8 cellular contexts compared by ENCODE assay signal in the genomic region with DNA sequence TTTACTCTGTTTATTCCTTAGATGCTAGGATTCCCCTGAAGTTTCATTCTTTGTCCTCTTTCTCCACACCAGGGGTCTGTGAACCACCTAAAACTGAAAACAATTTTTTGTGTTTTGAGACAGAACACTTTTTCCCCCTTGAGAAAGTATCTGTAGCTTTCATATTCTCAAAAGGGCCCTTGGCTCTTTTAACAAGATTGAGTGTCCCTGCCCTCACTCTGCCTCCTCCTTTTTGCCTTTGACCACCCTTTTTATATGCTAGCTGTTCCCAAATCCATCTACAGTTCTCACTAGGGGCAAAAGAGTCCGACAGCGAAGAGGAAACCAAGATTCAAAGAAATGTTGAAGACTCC. TPM values are rescaled to one million over a fixed set of nuclear protein-coding genes. Genes with fewer than 3 reads are reported as not detected.
DNase-seq lines count a peak whose midpoint lies in the region; ATAC-seq and TF ChIP-seq lines count a peak whose summit lies in the region.

No MANE protein-coding gene starts in this region.

- peak overlapping the region; percentile 75 for H3K9ac ChIP-seq in skeletal muscle satellite cell (ENCODE audit: low read depth, low read length)

- ATAC-seq in GM21367 (IDR thresholded peaks at IDR 0.05; ENCODE audit: unreplicated experiment) (no peak), GM21515 (IDR thresholded peaks at IDR 0.05; ENCODE audit: unreplicated experiment) (no peak)

- no peak for TF ChIP-seq CTCF in WERI-Rb-1 (IDR thresholded peaks at IDR 0.05; ENCODE audit: low read depth, low read length)
- no peak for TF ChIP-seq CTCF in foreskin fibroblast (IDR thresholded peaks at IDR 0.05; ENCODE audit: low read depth, low read length)

- peak overlapping the region; percentile 92 for H3K4me3 ChIP-seq in H7 (ENCODE audit: insufficient read depth, low read depth, low read length)
- H3K4me3 ChIP-seq in WERI-Rb-1 (ENCODE audit: low read depth, low read length), result peak overlapping the region; percentile 89
- peak overlapping the region; percentile 60 to 68 for H3K4me3 ChIP-seq in foreskin fibroblast (ENCODE audit: low read depth in 1 of 2, low read length in 2 of 2)
- peak overlapping the region; percentile 92 for H3K4me3 ChIP-seq in skeletal muscle satellite cell (ENCODE audit: low read length)

- peak overlapping the region; percentile 76 for H3K27ac ChIP-seq in WERI-Rb-1

- H3K9me3 ChIP-seq in WERI-Rb-1 (ENCODE audit: severe bottlenecking), result no peaks in the 10 kb centered on the region
- H3K9me3 ChIP-seq in skeletal muscle satellite cell (replicated peaks; ENCODE audit: low read length), result peaks cover 6% of the 10 kb centered on the region

- H3K27me3 ChIP-seq in H7 (ENCODE audit: control insufficient read depth, insufficient read depth, low read length) (no peaks in the 10 kb centered on the region), WERI-Rb-1 (ENCODE audit: insufficient read depth, low read depth, severe bottlenecking) (no peaks in the 10 kb centered on the region), skeletal muscle satellite cell (ENCODE audit: control insufficient read depth, insufficient read depth, low read length) (no peaks in the 10 kb centered on the region)

- H3K4me1 ChIP-seq in skeletal muscle satellite cell (ENCODE audit: control insufficient read depth, insufficient read depth, low read length), result peaks cover 23% of the 10 kb centered on the region

- no peak for DNase-seq in H7
- DNase-seq in WERI-Rb-1, result no peak
- DNase-seq in foreskin fibroblast, result no peak
- no peak for DNase-seq in dedifferentiated amniotic fluid mesenchymal stem cell (ENCODE audit: extremely low spot score)
- no peak for DNase-seq in MV-4-11 (lab: John Stamatoyannopoulos, UW)

- no peaks in the 10 kb centered on the region; the same call in 1 of the 2 replicates for H3K36me3 ChIP-seq in H7 (replicated peaks; ENCODE audit: control insufficient read depth, insufficient read depth, low read length)
- H3K36me3 ChIP-seq in WERI-Rb-1, result peaks cover 21% of the 10 kb centered on the region
- H3K36me3 ChIP-seq in skeletal muscle satellite cell (ENCODE audit: insufficient read depth, low read length), result peaks cover 14% of the 10 kb centered on the region

- peak overlapping the region; percentile 78 for H3K4me2 ChIP-seq in skeletal muscle satellite cell (ENCODE audit: low read length)

RNA-seq across cellular contexts. Expression of gene EHBP1, which starts 0.9 kb away (rescaled TPM):
- total RNA-seq in H7 (2014; rRNA removed; shearing (Covaris generic)), result 13.0 and 18.8 TPM in 2 replicates
- 37.8 and 46.1 TPM in 2 replicates for total RNA-seq in skeletal muscle satellite cell (2012; rRNA removed)
